8 cellular contexts compared by ENCODE assay signal in genomic region chr15:78059110-78059839, GRCh38. TPM values are rescaled to one million over a fixed set of nuclear protein-coding genes. Genes with fewer than 3 reads are reported as not detected.
DNase-seq lines count a peak whose midpoint lies in the region; ATAC-seq, FAIRE-seq and TF ChIP-seq lines count a peak whose summit lies in the region.

No MANE protein-coding gene starts in this region.

- H3K27ac ChIP-seq in CD8-positive, alpha-beta T cell (ENCODE audit: low read depth, low read length) = no peak overlapping the region
- H3K27ac ChIP-seq in brain microvascular endothelial cell (peak overlapping the region; percentile 5), neural progenitor cell (no peak overlapping the region)

- peak overlapping the region; percentile 92 for H3K27ac Mint-ChIP-seq in CD8-positive, alpha-beta T cell
- peak overlapping the region; percentile 5 for H3K27ac Mint-ChIP-seq in neural progenitor cell

- POLR2A ChIA-PET in CD8-positive, alpha-beta T cell (lab: Charles Lee) = interaction anchor here (0.6 to 7.3 kb wide), 4 partner anchors 10 to 90 kb away, joined by 3 to 52 read pairs (median 4); partner anchors contain the start of gene IDH3A

- CTCF ChIA-PET in CD8-positive, alpha-beta T cell (lab: Charles Lee) = interaction anchor here (0.9 to 2.2 kb wide), 8 partner anchors 9 to 67 kb away, joined by 3 to 13 read pairs (median 5); no protein-coding TSS in a partner anchor

- H3K4me1 ChIP-seq in CD8-positive, alpha-beta T cell (ENCODE audit: insufficient read depth, low read length) = peaks cover 86% of the 10 kb centered on the region
- H3K4me1 ChIP-seq in neural progenitor cell = peaks cover 18% of the 10 kb centered on the region

- no peaks in the 10 kb centered on the region for H3F3A ChIP-seq in neural progenitor cell (ENCODE audit: low read depth)

- no peaks in the 10 kb centered on the region for H3K27me3 ChIP-seq in CD8-positive, alpha-beta T cell (ENCODE audit: insufficient read depth, low read length)
- no peaks in the 10 kb centered on the region for H3K27me3 ChIP-seq in brain microvascular endothelial cell (replicated peaks)
- no peaks in the 10 kb centered on the region for H3K27me3 ChIP-seq in neural progenitor cell

- intact Hi-C loops in CD8-positive, alpha-beta T cell (cut with DNase I, micrococcal nuclease) = loop anchor here in 1 of 2 experiments (1.0 kb wide), 1 partner anchor 9 kb away; no protein-coding TSS in a partner anchor

- no peaks in the 10 kb centered on the region for H3K27me3 Mint-ChIP-seq in CD8-positive, alpha-beta T cell (ENCODE audit: low read depth)
- H3K27me3 Mint-ChIP-seq in neural progenitor cell (ENCODE audit: insufficient read depth, low read depth) = no peaks in the 10 kb centered on the region

- H3K4me3 ChIP-seq in CD8-positive, alpha-beta T cell (ENCODE audit: low read depth, low read length) = no peak overlapping the region
- no peak overlapping the region for H3K4me3 ChIP-seq in brain microvascular endothelial cell (ENCODE audit: low read depth, low read length)
- H3K4me3 ChIP-seq in neural progenitor cell = no peak overlapping the region

- no peak overlapping the region for H3K4me3 Mint-ChIP-seq in CD8-positive, alpha-beta T cell
- no peak overlapping the region for H3K4me3 Mint-ChIP-seq in neural progenitor cell

- no peak for FAIRE-seq in GM19239 (lab: Jason Lieb, UNC)

- H3K9ac ChIP-seq in neural progenitor cell = no peak overlapping the region

- no peaks in the 10 kb centered on the region for H3K36me3 ChIP-seq in CD8-positive, alpha-beta T cell (ENCODE audit: insufficient read depth, low read length)
- no peaks in the 10 kb centered on the region for H3K36me3 ChIP-seq in brain microvascular endothelial cell (replicated peaks)
- H3K36me3 ChIP-seq in neural progenitor cell = no peaks in the 10 kb centered on the region

- no peak overlapping the region for H2AFZ ChIP-seq in neural progenitor cell (replicated peaks)

- in situ Hi-C loops in brain microvascular endothelial cell (cut with HindIII; ENCODE audit: low pct_ligation_motif_present, low sequenced_read_pairs) = no loop called here

- H3K36me3 Mint-ChIP-seq in CD8-positive, alpha-beta T cell = no peaks in the 10 kb centered on the region
- H3K36me3 Mint-ChIP-seq in neural progenitor cell = no peaks in the 10 kb centered on the region

- H3K9me3 ChIP-seq in CD8-positive, alpha-beta T cell (ENCODE audit: low read length) = no peaks in the 10 kb centered on the region
- no peaks in the 10 kb centered on the region for H3K9me3 ChIP-seq in neural progenitor cell (ENCODE audit: low read depth)

- H4K20me1 ChIP-seq in neural progenitor cell (ENCODE audit: low read depth) = peaks cover 22% of the 10 kb centered on the region

- peaks cover 15% of the 10 kb centered on the region for H3K79me2 ChIP-seq in neural progenitor cell (ENCODE audit: low read depth)

- peaks cover 80% of the 10 kb centered on the region for H3K4me1 Mint-ChIP-seq in CD8-positive, alpha-beta T cell (ENCODE audit: low read depth)
- H3K4me1 Mint-ChIP-seq in neural progenitor cell = peaks cover 20% of the 10 kb centered on the region

- no peak overlapping the region for H3K4me2 ChIP-seq in neural progenitor cell

- TF ChIP-seq CTCF in CD8-positive, alpha-beta T cell (IDR thresholded peaks at IDR 0.05) = no peak
- TF ChIP-seq CTCF in brain microvascular endothelial cell (IDR thresholded peaks at IDR 0.05; ENCODE audit: low read depth, low read length, missing control alignments) (no peak), neural progenitor cell (IDR thresholded peaks at IDR 0.05) (no peak)

- ATAC-seq in CD8-positive, alpha-beta T cell = no peak
- ATAC-seq in HG03159 (IDR thresholded peaks at IDR 0.05; ENCODE audit: unreplicated experiment) (no peak), HG02852 (IDR thresholded peaks at IDR 0.05; ENCODE audit: unreplicated experiment) (no peak), GM19328 (IDR thresholded peaks at IDR 0.05; ENCODE audit: unreplicated experiment) (no peak)

- H3K9me3 Mint-ChIP-seq in CD8-positive, alpha-beta T cell = no peaks in the 10 kb centered on the region
- H3K9me3 Mint-ChIP-seq in neural progenitor cell = no peaks in the 10 kb centered on the region

- no peak for DNase-seq in CD8-positive, alpha-beta T cell
- DNase-seq in NAMALWA (ENCODE audit: low spot score) = peak; percentile 77
- DNase-seq in brain microvascular endothelial cell = no peak
- no peak for DNase-seq in neural progenitor cell (ENCODE audit: low spot score)
- no peak for DNase-seq in GM19239 (ENCODE audit: insufficient read length, low spot score)

RNA-seq across cellular contexts. Expression of gene TBC1D2B, which starts 18.2 kb away (rescaled TPM):
- total RNA-seq in CD8-positive, alpha-beta T cell = 100 to 1,000 TPM in 1 of 2 experiments, 10 to 100 TPM in 1; 88.7 to 101 TPM
- total RNA-seq in neural progenitor cell (ENCODE audit: low replicate concordance) = 11.7 and 18.6 TPM in 2 replicates

RNA-seq across cellular contexts. Expression of gene SH2D7, which starts 33.1 kb away (rescaled TPM):
- total RNA-seq in CD8-positive, alpha-beta T cell = not detected
- total RNA-seq in neural progenitor cell (ENCODE audit: low replicate concordance) = not detected in 2 replicates
